12 cellular contexts compared by ENCODE assay signal in genomic region chr12:45509187-45509586, GRCh38.
DNase-seq lines count a peak whose midpoint lies in the region; ATAC-seq and TF ChIP-seq lines count a peak whose summit lies in the region.
"Had no signal": no experiment of that assay in that cellular context is flagged by ENCODE, and none has a peak within 500 bp of the region (broad histone marks: within the 10 kb centered on the region; RNA-seq: fewer than 3 reads in every experiment).

No MANE protein-coding gene starts in this region.

- H2BK5ac ChIP-seq in mesendoderm (ENCODE audit: low read length) = no peak overlapping the region

- POLR2A ChIA-PET in HEK293T (lab: Yijun Ruan, JAX) = no interaction called here

- no peaks in the 10 kb centered on the region for H3K79me2 ChIP-seq in mesendoderm (ENCODE audit: control insufficient read depth, insufficient read depth, low read length)

- no peak overlapping the region for H3K4ac ChIP-seq in mesendoderm (ENCODE audit: low read depth, low read length)

- H3K27ac ChIP-seq in RWPE2 (ENCODE audit: poor library complexity, severe bottlenecking) = no peak overlapping the region
- H3K27ac ChIP-seq in foreskin keratinocyte = no peak overlapping the region
- H3K27ac ChIP-seq in mesendoderm (ENCODE audit: low read depth, low read length) = no peak overlapping the region

- no peaks in the 10 kb centered on the region for H3K9me3 ChIP-seq in RWPE2 (ENCODE audit: severe bottlenecking)

- no CpG with 5 or more reads among the region's 2 CpGs for WGBS in mesendoderm (ENCODE audit: extremely low coverage, insufficient coverage, low lambda C conversion rate)

- no peak overlapping the region for H3K18ac ChIP-seq in mesendoderm (ENCODE audit: low read length)

- H3K36me3 ChIP-seq in RWPE2 (ENCODE audit: low read depth) = no peaks in the 10 kb centered on the region
- no peaks in the 10 kb centered on the region for H3K36me3 ChIP-seq in mesendoderm (ENCODE audit: control insufficient read depth, insufficient read depth, low read length)

- no peak overlapping the region for H2AK5ac ChIP-seq in mesendoderm (ENCODE audit: low read length)

- no peak overlapping the region for H3K4me2 ChIP-seq in mesendoderm (ENCODE audit: low read length)

- no peak overlapping the region for H3K4me3 ChIP-seq in RWPE2 (ENCODE audit: severe bottlenecking)
- no peak overlapping the region for H3K4me3 ChIP-seq in mesendoderm (ENCODE audit: low read length)

- H2BK120ac ChIP-seq in mesendoderm (ENCODE audit: low read depth, low read length) = no peak overlapping the region

- H3K4me1 ChIP-seq in RWPE2 (ENCODE audit: insufficient read depth, poor library complexity, severe bottlenecking) (no peaks in the 10 kb centered on the region), foreskin keratinocyte (no peaks in the 10 kb centered on the region), mesendoderm (ENCODE audit: control insufficient read depth, low read depth, low read length) (no peaks in the 10 kb centered on the region)

- TF ChIP-seq CTCF in RWPE2 (IDR thresholded peaks at IDR 0.05; ENCODE audit: poor library complexity, severe bottlenecking) = no peak
- no peak for TF ChIP-seq CTCF in foreskin keratinocyte (conservative IDR thresholded peaks at IDR 0.05)

- no peak overlapping the region for H4K5ac ChIP-seq in mesendoderm (ENCODE audit: low read length)

- peak; percentile 82 for ATAC-seq in GM18519 (IDR thresholded peaks at IDR 0.05; ENCODE audit: low FRiP score, unreplicated experiment)
- peak; percentile 54 for ATAC-seq in HG02870 (IDR thresholded peaks at IDR 0.05; ENCODE audit: unreplicated experiment)
- peak; percentile 52; the same call in 2 of the 3 replicates for ATAC-seq in RWPE2 (ENCODE audit: low read depth)
- ATAC-seq in foreskin keratinocyte = peak; percentile 68
- ATAC-seq: Panc1 had no signal

- no peak overlapping the region for H4K8ac ChIP-seq in mesendoderm (ENCODE audit: low read depth, low read length)

- no peak overlapping the region for H3K23ac ChIP-seq in mesendoderm (ENCODE audit: low read length)

- CTCF ChIA-PET in HEK293T (lab: Yijun Ruan, JAX) = no interaction called here

- no peak overlapping the region for H3K56ac ChIP-seq in mesendoderm (ENCODE audit: low read length)

- DNase-seq in RWPE2 (ENCODE audit: low spot score) (no peak), foreskin keratinocyte (peak in 1 of 2 donors; percentile 13), KG1 (lab: John Stamatoyannopoulos, UW) (no peak), hypothalamus (lab: John Stamatoyannopoulos, UW) (no peak), HEK293T (ENCODE audit: extremely low spot score) (no peak), mesendoderm (no peak)
- DNase-seq: C1 segment of cervical spinal cord, caudate nucleus, kidney had no signal

- H2BK15ac ChIP-seq in mesendoderm (replicated peaks; ENCODE audit: low read depth) = no peak overlapping the region

- H3K27me3 ChIP-seq in RWPE2 (ENCODE audit: insufficient read depth, poor library complexity, severe bottlenecking) (no peaks in the 10 kb centered on the region), foreskin keratinocyte (no peaks in the 10 kb centered on the region), mesendoderm (ENCODE audit: insufficient read depth, low read length, poor library complexity) (no peaks in the 10 kb centered on the region)

- H3K9ac ChIP-seq in mesendoderm (ENCODE audit: low read length) = no peak overlapping the region

- no peaks in the 10 kb centered on the region for H3K79me1 ChIP-seq in mesendoderm (ENCODE audit: low read length)

TF ChIP-seq in HEK293T, 16 proteins besides CTCF, POLR2A, EP300 and RAD21:
- TF ChIP-seq FOXM1 (IDR thresholded peaks at IDR 0.05; ENCODE audit: borderline replicate concordance) = no peak
- no peak for TF ChIP-seq ELF4 (IDR thresholded peaks at IDR 0.05)
- no peak for TF ChIP-seq SP1 (IDR thresholded peaks at IDR 0.05)
- no peak for TF ChIP-seq FOXA1 (IDR thresholded peaks at IDR 0.05)
- TF ChIP-seq BHLHE40 (IDR thresholded peaks at IDR 0.05; ENCODE audit: borderline replicate concordance) = no peak
- no peak for TF ChIP-seq HDGF (IDR thresholded peaks at IDR 0.05; ENCODE audit: borderline replicate concordance)
- TF ChIP-seq CTBP1 (IDR thresholded peaks at IDR 0.05; ENCODE audit: borderline replicate concordance) = no peak
- no peak for TF ChIP-seq ZNF384 (IDR thresholded peaks at IDR 0.05)
- no peak for TF ChIP-seq FOXK2 (IDR thresholded peaks at IDR 0.05)
- TF ChIP-seq NFRKB (IDR thresholded peaks at IDR 0.05) = no peak
- no peak for TF ChIP-seq PKNOX1 (IDR thresholded peaks at IDR 0.05)
- no peak for TF ChIP-seq ARNT (IDR thresholded peaks at IDR 0.05)
